ENCODE assay signal across 16 cellular contexts in the genomic region with DNA sequence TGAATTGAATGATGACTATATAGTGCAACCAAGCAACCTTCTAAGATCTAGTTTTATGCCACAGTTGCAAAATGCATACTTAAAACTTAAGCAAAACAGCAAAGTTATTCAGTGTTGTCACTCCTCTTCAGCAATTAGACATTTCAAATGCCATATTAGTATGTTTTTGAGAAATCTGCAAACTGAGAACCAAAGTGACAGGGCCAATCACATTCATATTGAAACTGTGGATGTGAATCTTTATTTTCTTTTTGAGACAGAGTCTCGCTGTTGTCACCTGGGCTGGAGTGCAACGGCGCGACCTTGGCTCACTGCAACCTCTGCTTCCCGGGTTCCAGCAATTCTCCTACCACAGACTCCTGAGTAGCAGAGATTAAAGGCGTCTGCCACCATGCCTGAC.
DNase-seq lines count a peak whose midpoint lies in the region; ATAC-seq and TF ChIP-seq lines count a peak whose summit lies in the region.
"Had no signal": no experiment of that assay in that cellular context is flagged by ENCODE, and none has a peak within 500 bp of the region (broad histone marks: within the 10 kb centered on the region; RNA-seq: fewer than 3 reads in every experiment).

No MANE protein-coding gene starts in this region.

- no peak for DNase-seq in stimulated activated naive CD8-positive, alpha-beta T cell treated with anti-CD3 and anti-CD28 coated beads, Interleukin-15, amount 100 ng/mL, for 72 hours
- DNase-seq in stimulated activated naive CD8-positive, alpha-beta T cell treated with anti-CD3 and anti-CD28 coated beads, Interleukin-15, Interleukin-2, amounts not matched to agents 100 U/mL and 50 U/mL, for 24 hours = no peak
- DNase-seq in NCI-H69 (lab: John Stamatoyannopoulos, UW) (no peak), Kasumi-1 (lab: John Stamatoyannopoulos, UW) (no peak), midbrain (lab: John Stamatoyannopoulos, UW) (no peak), sigmoid colon (no peak)
- DNase-seq: AML-193, dermis blood vessel endothelial cell, GOT3, left cardiac atrium, NCI-H510A treated with DMSO at 0.1 percent for 48 hours had no signal

- peaks cover 0 to 9% (median 2%) of the 10 kb centered on the region in 4 donors for H3K4me1 ChIP-seq in sigmoid colon
- H3K4me1 ChIP-seq: esophagus muscularis mucosa, prostate gland had no signal

- intact Hi-C loops in sigmoid colon (cut with DNase I) = no loop called here

- no peak for TF ChIP-seq POLR2A in sigmoid colon (IDR thresholded peaks at IDR 0.05)

- no peaks in the 10 kb centered on the region for H3K9me3 ChIP-seq in sigmoid colon
- H3K9me3 ChIP-seq: esophagus muscularis mucosa, prostate gland, suprapubic skin had no signal

- peak; percentile 53 for ATAC-seq in stimulated activated naive CD8-positive, alpha-beta T cell treated with anti-CD3 and anti-CD28 coated beads, Interleukin-15, amount 100 ng/mL, for 72 hours
- ATAC-seq in stimulated activated naive CD8-positive, alpha-beta T cell treated with anti-CD3 and anti-CD28 coated beads, Interleukin-15, Interleukin-2, amounts not matched to agents 100 U/mL and 50 U/mL, for 24 hours = no peak
- peak; percentile 65 for ATAC-seq in GM21576 (IDR thresholded peaks at IDR 0.05; ENCODE audit: unreplicated experiment)
- peak; percentile 83 for ATAC-seq in HG03439 (IDR thresholded peaks at IDR 0.05; ENCODE audit: unreplicated experiment)
- ATAC-seq: left cardiac atrium had no signal

- H3K4me3 ChIP-seq in sigmoid colon = no peak overlapping the region
- H3K4me3 ChIP-seq: esophagus muscularis mucosa, prostate gland, suprapubic skin had no signal

- TF ChIP-seq CTCF in sigmoid colon (IDR thresholded peaks at IDR 0.05) = no peak

- H3K27me3 ChIP-seq in sigmoid colon = no peaks in the 10 kb centered on the region
- H3K27me3 ChIP-seq: esophagus muscularis mucosa, suprapubic skin had no signal

- H3K36me3 ChIP-seq in sigmoid colon = no peaks in the 10 kb centered on the region
- H3K36me3 ChIP-seq: esophagus muscularis mucosa, prostate gland, suprapubic skin had no signal

- WGBS in sigmoid colon, 2 donors = 82 to 86% methylated on average over 6 of the region's 6 CpGs

- no peak overlapping the region for H3K4me3 Mint-ChIP-seq in stimulated activated naive CD8-positive, alpha-beta T cell treated with anti-CD3 and anti-CD28 coated beads, Interleukin-15, amount 100 ng/mL, for 72 hours

- no peaks in the 10 kb centered on the region for H3K27me3 Mint-ChIP-seq in stimulated activated naive CD8-positive, alpha-beta T cell treated with anti-CD3 and anti-CD28 coated beads, Interleukin-15, amount 100 ng/mL, for 72 hours

- H3K9me3 Mint-ChIP-seq in stimulated activated naive CD8-positive, alpha-beta T cell treated with anti-CD3 and anti-CD28 coated beads, Interleukin-15, amount 100 ng/mL, for 72 hours = peaks cover 0 to 7% of the 10 kb centered on the region in 2 donors

- no peaks in the 10 kb centered on the region for H3K4me1 Mint-ChIP-seq in stimulated activated naive CD8-positive, alpha-beta T cell treated with anti-CD3 and anti-CD28 coated beads, Interleukin-15, amount 100 ng/mL, for 72 hours

- no peak for TF ChIP-seq EP300 in sigmoid colon (IDR thresholded peaks at IDR 0.05)

- no peak overlapping the region for H3K27ac Mint-ChIP-seq in stimulated activated naive CD8-positive, alpha-beta T cell treated with anti-CD3 and anti-CD28 coated beads, Interleukin-15, amount 100 ng/mL, for 72 hours

- H3K27ac ChIP-seq in sigmoid colon = no peak overlapping the region
- H3K27ac ChIP-seq: esophagus muscularis mucosa, prostate gland, suprapubic skin had no signal
